ENCODE assay signal across 15 cellular contexts in genomic region chr7:80244206-80244956, GRCh38.
DNase-seq lines count a peak whose midpoint lies in the region; ATAC-seq and TF ChIP-seq lines count a peak whose summit lies in the region.
"Had no signal": no experiment of that assay in that cellular context is flagged by ENCODE, and none has a peak within 500 bp of the region (broad histone marks: within the 10 kb centered on the region; RNA-seq: fewer than 3 reads in every experiment).

No MANE protein-coding gene starts in this region.

- H3K36me3 ChIP-seq in GM23338 (ENCODE audit: insufficient read depth) (no peaks in the 10 kb centered on the region), adipocyte (ENCODE audit: control insufficient read depth, insufficient read depth, low read length, severe bottlenecking) (no peaks in the 10 kb centered on the region), osteoblast (ENCODE audit: insufficient read depth, low read length) (no peaks in the 10 kb centered on the region)

- TF ChIP-seq CTCF in GM23338 (conservative IDR thresholded peaks at IDR 0.05; ENCODE audit: low read depth in 2 of 2): no peak
- no peak for TF ChIP-seq CTCF in osteoblast (IDR thresholded peaks at IDR 0.05; ENCODE audit: extremely low read depth, low read depth, low read length)
- TF ChIP-seq CTCF in coronary artery (IDR thresholded peaks at IDR 0.05): no peak

- no peaks in the 10 kb centered on the region for H4K20me1 ChIP-seq in GM23338 (replicated peaks; ENCODE audit: insufficient read depth)
- H4K20me1 ChIP-seq in osteoblast (ENCODE audit: insufficient read depth, low read length): no peaks in the 10 kb centered on the region

- H3K4me1 ChIP-seq in GM23338 (ENCODE audit: insufficient read depth): no peaks in the 10 kb centered on the region
- peaks cover 24% of the 10 kb centered on the region for H3K4me1 ChIP-seq in adipocyte (ENCODE audit: control insufficient read depth, insufficient read depth, low read length)
- peaks cover 3% of the 10 kb centered on the region for H3K4me1 ChIP-seq in osteoblast (ENCODE audit: insufficient read depth, low read length)

- H3K9me2 ChIP-seq in GM23338 (ENCODE audit: insufficient read depth): peaks cover 21% of the 10 kb centered on the region

- H3K9ac ChIP-seq in adipocyte (ENCODE audit: low read length): peak overlapping the region; percentile 72

- peaks cover 2% of the 10 kb centered on the region for H3K27me3 Mint-ChIP-seq in GM23338 (ENCODE audit: insufficient read depth, low read depth, poor library complexity)
- peaks cover 4% of the 10 kb centered on the region for H3K27me3 Mint-ChIP-seq in activated naive CD4-positive, alpha-beta T cell treated with anti-CD3 and anti-CD28 coated beads, Interleukin-2, amount 10 ng/mL, durations not matched to agents 7 days and 5 days
- H3K27me3 Mint-ChIP-seq: activated CD4-positive, alpha-beta T cell treated with anti-CD3 and anti-CD28 coated beads for 36 hours; activated naive CD8-positive, alpha-beta T cell treated with anti-CD3 and anti-CD28 coated beads, Interleukin-2, amount 10 ng/mL, durations not matched to agents 7 days and 5 days; activated T-cell treated with anti-CD3 and anti-CD28 coated beads, Interleukin-2, amount 50 U/mL, for 24 hours had no signal

- H3K4me3 ChIP-seq in GM23338: no peak overlapping the region
- peak overlapping the region; percentile 38 for H3K4me3 ChIP-seq in adipocyte (ENCODE audit: low read length)
- H3K4me3 ChIP-seq in osteoblast (ENCODE audit: insufficient read depth, low read length): no peak overlapping the region
- no peak overlapping the region for H3K4me3 ChIP-seq in coronary artery

- no peak for ATAC-seq in GM23338
- ATAC-seq in HG03460 (IDR thresholded peaks at IDR 0.05; ENCODE audit: unreplicated experiment): no peak
- ATAC-seq: activated CD4-positive, alpha-beta T cell treated with anti-CD3 and anti-CD28 coated beads for 36 hours had no signal

- no peak overlapping the region; the same call in 1 of the 2 replicates for H3K27ac Mint-ChIP-seq in GM23338
- no peak overlapping the region for H3K27ac Mint-ChIP-seq in activated naive CD4-positive, alpha-beta T cell treated with anti-CD3 and anti-CD28 coated beads, Interleukin-2, amount 10 ng/mL, durations not matched to agents 7 days and 5 days
- H3K27ac Mint-ChIP-seq: activated CD4-positive, alpha-beta T cell treated with anti-CD3 and anti-CD28 coated beads for 36 hours; activated naive CD8-positive, alpha-beta T cell treated with anti-CD3 and anti-CD28 coated beads, Interleukin-2, amount 10 ng/mL, durations not matched to agents 7 days and 5 days; activated T-cell treated with anti-CD3 and anti-CD28 coated beads, Interleukin-2, amount 50 U/mL, for 24 hours; HFFc6 had no signal

- H3K9me3 ChIP-seq in adipocyte (ENCODE audit: control insufficient read depth, low read length): no peaks in the 10 kb centered on the region
- no peaks in the 10 kb centered on the region for H3K9me3 ChIP-seq in osteoblast (ENCODE audit: low read depth, low read length)

- no peak overlapping the region for H3K4me3 Mint-ChIP-seq in GM23338
- H3K4me3 Mint-ChIP-seq in activated naive CD4-positive, alpha-beta T cell treated with anti-CD3 and anti-CD28 coated beads, Interleukin-2, amount 10 ng/mL, durations not matched to agents 7 days and 5 days: no peak overlapping the region
- H3K4me3 Mint-ChIP-seq: activated CD4-positive, alpha-beta T cell treated with anti-CD3 and anti-CD28 coated beads for 36 hours; activated naive CD8-positive, alpha-beta T cell treated with anti-CD3 and anti-CD28 coated beads, Interleukin-2, amount 10 ng/mL, durations not matched to agents 7 days and 5 days; activated T-cell treated with anti-CD3 and anti-CD28 coated beads, Interleukin-2, amount 50 U/mL, for 24 hours; HFFc6 had no signal

- H3K4me2 ChIP-seq in GM23338: no peak overlapping the region
- H3K4me2 ChIP-seq in osteoblast (ENCODE audit: insufficient read depth, low read length): no peak overlapping the region

- H3K79me2 ChIP-seq in GM23338 (replicated peaks; ENCODE audit: insufficient read depth) (no peaks in the 10 kb centered on the region), osteoblast (ENCODE audit: insufficient read depth, low read length) (no peaks in the 10 kb centered on the region)

- H3K27ac ChIP-seq in GM23338 (ENCODE audit: low read depth) (no peak overlapping the region), osteoblast (ENCODE audit: low read depth, low read length) (no peak overlapping the region), coronary artery (no peak overlapping the region)

- H3K27me3 ChIP-seq in GM23338 (ENCODE audit: insufficient read depth) (no peaks in the 10 kb centered on the region), adipocyte (replicated peaks; ENCODE audit: control insufficient read depth, insufficient read depth, low read length) (no peaks in the 10 kb centered on the region), osteoblast (ENCODE audit: insufficient read depth, low read length) (no peaks in the 10 kb centered on the region)

- no peaks in the 10 kb centered on the region for H3K36me3 Mint-ChIP-seq in GM23338 (ENCODE audit: low read depth)
- H3K36me3 Mint-ChIP-seq in activated naive CD4-positive, alpha-beta T cell treated with anti-CD3 and anti-CD28 coated beads, Interleukin-2, amount 10 ng/mL, durations not matched to agents 7 days and 5 days: no peaks in the 10 kb centered on the region
- H3K36me3 Mint-ChIP-seq: activated naive CD8-positive, alpha-beta T cell treated with anti-CD3 and anti-CD28 coated beads, Interleukin-2, amount 10 ng/mL, durations not matched to agents 7 days and 5 days had no signal

- H3K4me1 Mint-ChIP-seq in GM23338: no peaks in the 10 kb centered on the region
- no peaks in the 10 kb centered on the region for H3K4me1 Mint-ChIP-seq in activated naive CD4-positive, alpha-beta T cell treated with anti-CD3 and anti-CD28 coated beads, Interleukin-2, amount 10 ng/mL, durations not matched to agents 7 days and 5 days
- H3K4me1 Mint-ChIP-seq: activated CD4-positive, alpha-beta T cell treated with anti-CD3 and anti-CD28 coated beads for 36 hours; activated naive CD8-positive, alpha-beta T cell treated with anti-CD3 and anti-CD28 coated beads, Interleukin-2, amount 10 ng/mL, durations not matched to agents 7 days and 5 days had no signal

- no peak for DNase-seq in GM23338 (ENCODE audit: low spot score)
- DNase-seq in adipocyte (ENCODE audit: low read depth): peak; percentile 47
- peak; percentile 54 for DNase-seq in globus pallidus (ENCODE audit: low spot score)
- peak; percentile 21 for DNase-seq in osteoblast (ENCODE audit: insufficient read length, low spot score, missing footprints)
- no peak for DNase-seq in coronary artery (ENCODE audit: low spot score)
- DNase-seq in activated naive CD4-positive, alpha-beta T cell treated with anti-CD3 and anti-CD28 coated beads, Interleukin-2, amount 10 ng/mL, durations not matched to agents 7 days and 5 days: no peak
- DNase-seq in T-helper 1 cell: no peak
- DNase-seq: activated CD4-positive, alpha-beta T cell treated with anti-CD3 and anti-CD28 coated beads for 36 hours; activated naive CD8-positive, alpha-beta T cell treated with anti-CD3 and anti-CD28 coated beads, Interleukin-2, amount 10 ng/mL, durations not matched to agents 7 days and 5 days; activated T-cell treated with anti-CD3 and anti-CD28 coated beads, Interleukin-2, amount 50 U/mL, for 24 hours; HFFc6; NCI-H1930; substantia nigra; T-helper 2 cell had no signal

- H3F3A ChIP-seq in GM23338 (replicated peaks; ENCODE audit: low read depth): no peaks in the 10 kb centered on the region

- no peaks in the 10 kb centered on the region for H3K9me3 Mint-ChIP-seq in GM23338
- H3K9me3 Mint-ChIP-seq in activated naive CD4-positive, alpha-beta T cell treated with anti-CD3 and anti-CD28 coated beads, Interleukin-2, amount 10 ng/mL, durations not matched to agents 7 days and 5 days: no peaks in the 10 kb centered on the region
- H3K9me3 Mint-ChIP-seq: activated naive CD8-positive, alpha-beta T cell treated with anti-CD3 and anti-CD28 coated beads, Interleukin-2, amount 10 ng/mL, durations not matched to agents 7 days and 5 days; activated T-cell treated with anti-CD3 and anti-CD28 coated beads, Interleukin-2, amount 50 U/mL, for 24 hours; HFFc6 had no signal

- CTCF ChIA-PET in activated naive CD4-positive, alpha-beta T cell treated with anti-CD3 and anti-CD28 coated beads, Interleukin-2, amount 10 ng/mL, durations not matched to agents 7 days and 5 days (lab: Charles Lee): no interaction called here

- H2AFZ ChIP-seq in GM23338: peak overlapping the region; percentile 60; the same call in 1 of the 2 replicates
- peak overlapping the region; percentile 13 for H2AFZ ChIP-seq in osteoblast (ENCODE audit: low read length)

Comparison
In these comparisons a context has a peak if more than half of its experiments do, and no peak if none do; other contexts are left out.
1. DNase-seq: peak in adipocyte (single experiment), globus pallidus (single experiment) and osteoblast (single experiment); none in GM23338 (single experiment), coronary artery (single experiment), activated naive CD4-positive, alpha-beta T cell treated with anti-CD3 and anti-CD28 coated beads, Interleukin-2, amount 10 ng/mL, durations not matched to agents 7 days and 5 days (single experiment) and T-helper 1 cell (0 of 5).